37 cellular contexts compared by ENCODE assay signal in the genomic region with DNA sequence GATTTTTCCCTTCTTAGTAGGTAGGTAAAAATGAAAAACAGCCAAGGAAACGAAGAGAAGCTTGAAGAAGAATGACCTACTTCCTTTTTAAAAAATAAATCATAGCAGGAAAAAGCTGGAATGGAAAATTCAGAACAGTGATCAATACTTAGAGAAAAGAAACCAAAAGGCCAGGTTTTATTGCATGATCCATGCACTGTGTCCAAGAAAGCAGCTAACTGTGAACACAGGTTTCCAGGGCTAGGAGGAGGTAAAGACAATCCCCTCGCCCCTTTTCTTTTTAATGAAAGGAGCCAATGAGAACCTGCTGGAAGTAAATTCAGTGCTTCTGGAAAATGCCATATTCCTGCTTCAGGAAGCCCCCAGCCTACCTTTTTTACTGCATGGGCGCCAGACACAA. TPM values are rescaled to one million over a fixed set of nuclear protein-coding genes. Genes with fewer than 3 reads are reported as not detected.
"Had no signal": no experiment of that assay in that cellular context is flagged by ENCODE, and none has a peak within 500 bp of the region (broad histone marks: within the 10 kb centered on the region; RNA-seq: fewer than 3 reads in every experiment).

No MANE protein-coding gene starts in this region.

- DNase-seq: activated B cell treated with CpG ODN at 0.5 μM for 24 hours; activated CD4-positive, alpha-beta memory T cell treated with anti-CD3 and anti-CD28 coated beads for 36 hours; activated CD4-positive, alpha-beta T cell treated with anti-CD3 and anti-CD28 coated beads for 4 hours; activated CD4-positive, alpha-beta T cell treated with anti-CD3 and anti-CD28 coated beads, Interleukin-2, amount 10 ng/mL, durations not matched to agents 24 days and 14 days; activated CD4-positive, alpha-beta T cell treated with anti-CD3 and anti-CD28 coated beads, Interleukin-2, amount 50 U/mL, for 1 hour; activated CD4-positive, alpha-beta T cell treated with anti-CD3 and anti-CD28 coated beads, Interleukin-2, amount 50 U/mL, for 4 hours; activated CD4-positive, CD25-positive, alpha-beta regulatory T cell treated with anti-CD3 and anti-CD28 coated beads, Interleukin-2, amount 50 U/mL, for 72 hours; activated CD8-positive, alpha-beta memory T cell treated with anti-CD3 and anti-CD28 coated beads, Interleukin-2, amount 50 U/mL, for 4 hours; activated CD8-positive, alpha-beta T cell treated with anti-CD3 and anti-CD28 coated beads for 36 hours; activated effector memory CD4-positive, alpha-beta T cell treated with anti-CD3 and anti-CD28 coated beads, Interleukin-2, amount 50 U/mL, for 16 hours; activated gamma-delta T cell treated with Interleukin-2 at 50 U/mL for 16 hours; activated naive CD4-positive, alpha-beta T cell; activated naive CD4-positive, alpha-beta T cell treated with anti-CD3 and anti-CD28 coated beads for 36 hours; activated naive CD4-positive, alpha-beta T cell treated with anti-CD3 and anti-CD28 coated beads, Interleukin-2, amount 50 U/mL, for 16 hours; activated naive CD8-positive, alpha-beta T cell treated with anti-CD3 and anti-CD28 coated beads for 36 hours; activated T-cell treated with anti-CD3 and anti-CD28 coated beads for 4 hours; activated T-cell treated with anti-CD3 and anti-CD28 coated beads, Interleukin-2, amount 50 U/mL, for 1 hour; activated T-cell treated with anti-CD3 and anti-CD28 coated beads, Interleukin-2, amount 50 U/mL, for 4 hours; activated T-cell treated with anti-CD3 and anti-CD28 coated beads, Interleukin-2, amount 50 U/mL, for 72 hours; adrenal gland; amniotic stem cell; aorta; body of pancreas; brain microvascular endothelial cell; central memory CD4-positive, alpha-beta T cell; T-helper 2 cell; T-helper 9 cell had no signal

- ATAC-seq: activated CD8-positive, alpha-beta T cell treated with anti-CD3 and anti-CD28 coated beads for 36 hours; activated naive CD4-positive, alpha-beta T cell treated with anti-CD3 and anti-CD28 coated beads, Interleukin-2, amount 50 U/mL, for 72 hours; activated T-cell treated with anti-CD3 and anti-CD28 coated beads, Interleukin-2, amount 50 U/mL, for 4 hours; activated T-cell treated with anti-CD3 and anti-CD28 coated beads, Interleukin-2, amount 50 U/mL, for 72 hours; activated T-helper 17 cell treated with anti-CD3 and anti-CD28 coated beads, Interleukin-2, amount 50 U/mL, for 72 hours; body of pancreas had no signal

- H3K9me3 ChIP-seq: adrenal gland, body of pancreas, breast epithelium had no signal

- H3K27me3 ChIP-seq: adrenal gland, body of pancreas, brain microvascular endothelial cell, breast epithelium had no signal

- H3K36me3 ChIP-seq: adrenal gland, brain microvascular endothelial cell, breast epithelium had no signal

- H3K4me1 ChIP-seq: adrenal gland, body of pancreas, breast epithelium had no signal

- H3K27ac ChIP-seq: adrenal gland, body of pancreas, brain microvascular endothelial cell, breast epithelium, VCaP had no signal

- FAIRE-seq: astrocyte, TTC549 had no signal

- H3K4me3 ChIP-seq: adrenal gland, body of pancreas, breast epithelium had no signal

RNA-seq across cellular contexts. Expression of a gene that starts 47.2 kb away (rescaled TPM):
- total RNA-seq: activated B cell treated with CpG ODN at 0.5 μM for 24 hours; activated CD4-positive, alpha-beta memory T cell treated with anti-CD3 and anti-CD28 coated beads for 36 hours; activated CD4-positive, alpha-beta T cell treated with anti-CD3 and anti-CD28 coated beads, Interleukin-2, amount 10 ng/mL, durations not matched to agents 24 days and 14 days; activated CD8-positive, alpha-beta memory T cell treated with anti-CD3 and anti-CD28 coated beads for 36 hours; activated CD8-positive, alpha-beta T cell treated with anti-CD3 and anti-CD28 coated beads for 36 hours; activated naive CD4-positive, alpha-beta T cell treated with anti-CD3 and anti-CD28 coated beads for 36 hours; activated naive CD4-positive, alpha-beta T cell treated with anti-CD3 and anti-CD28 coated beads, Interleukin-2, amount 50 U/mL, for 72 hours; activated naive CD8-positive, alpha-beta T cell treated with anti-CD3 and anti-CD28 coated beads for 36 hours; activated T-cell treated with anti-CD3 and anti-CD28 coated beads, Interleukin-2, amount 50 U/mL, for 4 hours; activated T-cell treated with anti-CD3 and anti-CD28 coated beads, Interleukin-2, amount 50 U/mL, for 72 hours; activated T-helper 1 cell treated with anti-CD3 and anti-CD28 coated beads, Interleukin-12 subunit alpha, Interleukin-12 subunit beta, Interleukin-2, Interleukin-4 antibody, amounts not matched to agents 30 ng/mL and 10 ng/mL and 1 ng/mL, durations not matched to agents 14 hours and 24 hours and 36 hours; activated T-helper 17 cell treated with anti-CD3 and anti-CD28 coated beads, Interleukin-2, amount 50 U/mL, for 72 hours; adrenal gland; aorta; astrocyte; body of pancreas; breast epithelium; cardiac septum; cerebellum had no signal
- polyA plus RNA-seq: adrenal gland had no signal
